In genomic region chr9:136807281-136808074, GRCh38 we compare ENCODE assay signal across 8 cellular contexts. TPM values are rescaled to one million over a fixed set of nuclear protein-coding genes. Genes with fewer than 3 reads are reported as not detected.
DNase-seq lines count a peak whose midpoint lies in the region; ATAC-seq and TF ChIP-seq lines count a peak whose summit lies in the region.

Gene RABL6, plus strand, starts transcription at chr9:136807948. Its CDS starts 249 bp downstream, at chr9:136808197.

- peaks cover 34% of the 10 kb centered on the region for H3K4me1 Mint-ChIP-seq in CD8-positive, alpha-beta T cell (ENCODE audit: low read depth)
- H3K4me1 Mint-ChIP-seq in naive thymus-derived CD8-positive, alpha-beta T cell: peaks cover 16 to 48% (median 42%) of the 10 kb centered on the region in 4 donors

- peak; percentile 85 for ATAC-seq in CD8-positive, alpha-beta T cell
- ATAC-seq in GM19397 (IDR thresholded peaks at IDR 0.05; ENCODE audit: unreplicated experiment) (peak; percentile 82), HG03565 (IDR thresholded peaks at IDR 0.05; ENCODE audit: unreplicated experiment) (peak; percentile 61), Panc1 (peak; percentile 89)
- peak; percentile 86 to 88 for ATAC-seq in naive thymus-derived CD8-positive, alpha-beta T cell

- H3K4me3 Mint-ChIP-seq in CD8-positive, alpha-beta T cell: peak within 1 kb of the TSS; percentile 88
- H3K4me3 Mint-ChIP-seq in naive thymus-derived CD8-positive, alpha-beta T cell: peak within 1 kb of the TSS; percentile 84 to 94 (median 88)

- POLR2A ChIA-PET in CD8-positive, alpha-beta T cell (lab: Charles Lee): interaction anchor here (0.7 to 2.9 kb wide), 17 partner anchors 9 to 288 kb away, joined by 3 to 13 read pairs (median 4); partner anchors contain the start of genes AJM1, EDF1, MAN1B1 and PAXX
- POLR2A ChIA-PET in Panc1 (lab: Charles Lee): no interaction called here
- POLR2A ChIA-PET in naive thymus-derived CD8-positive, alpha-beta T cell (lab: Charles Lee): interaction anchor here (0.6 to 4.2 kb wide), 27 partner anchors 8 to 433 kb away, joined by 3 to 44 read pairs (median 6); partner anchors contain the start of genes AJM1, CCDC183, FBXW5 and MAN1B1

- no peaks in the 10 kb centered on the region for H4K20me1 ChIP-seq in fibroblast of lung (ENCODE audit: control insufficient read depth, extremely low read depth, insufficient read depth, low read length)

- no peaks in the 10 kb centered on the region for H3K9me3 Mint-ChIP-seq in CD8-positive, alpha-beta T cell
- H3K9me3 Mint-ChIP-seq in naive thymus-derived CD8-positive, alpha-beta T cell: no peaks in the 10 kb centered on the region

- H3K79me2 ChIP-seq in fibroblast of lung (ENCODE audit: control insufficient read depth, insufficient read depth, low read length): peaks cover 36% of the 10 kb centered on the region

- no peak for TF ChIP-seq CTCF in CD8-positive, alpha-beta T cell (IDR thresholded peaks at IDR 0.05)
- TF ChIP-seq CTCF in Panc1 (IDR thresholded peaks at IDR 0.05): no peak
- no peak for TF ChIP-seq CTCF in fibroblast of lung (conservative IDR thresholded peaks at IDR 0.05 in 1 of 2, IDR thresholded peaks at IDR 0.05 in 1 of 2; ENCODE audit: low read depth in 1 of 2, low read length in 2 of 2)

- CTCF ChIA-PET in CD8-positive, alpha-beta T cell (lab: Charles Lee): interaction anchor here (0.9 to 2.7 kb wide), 7 partner anchors 12 to 260 kb away, joined by 3 to 9 read pairs (median 6); no protein-coding TSS in a partner anchor
- CTCF ChIA-PET in Panc1 (lab: Charles Lee): no interaction called here

- intact Hi-C loops in CD8-positive, alpha-beta T cell (cut with DNase I, micrococcal nuclease): loop anchor here (1.0 to 5.0 kb wide), 4 partner anchors 16 to 325 kb away; partner anchors contain the start of genes PHPT1 (in 2 of the 2), TMEM141 (in 2 of the 2), SEC16A (in 1 of the 2) and TRAF2 (in 1 of the 2)
- intact Hi-C loops in Panc1 (cut with micrococcal nuclease; ENCODE audit: unreplicated experiment): no loop called here

- H3K9ac ChIP-seq in fibroblast of lung (ENCODE audit: insufficient read depth, low read length): peak within 1 kb of the TSS; percentile 81

- H3K36me3 Mint-ChIP-seq in CD8-positive, alpha-beta T cell: peaks cover 14% of the 10 kb centered on the region
- H3K36me3 Mint-ChIP-seq in naive thymus-derived CD8-positive, alpha-beta T cell: peaks cover 0 to 10% (median 0%) of the 10 kb centered on the region in 3 donors

- peaks cover 26% of the 10 kb centered on the region for H3K4me1 ChIP-seq in CD8-positive, alpha-beta T cell (ENCODE audit: insufficient read depth, low read length)
- peaks cover 17% of the 10 kb centered on the region for H3K4me1 ChIP-seq in Panc1 (ENCODE audit: control insufficient read depth, insufficient read depth, low read length)
- H3K4me1 ChIP-seq in fibroblast of lung (ENCODE audit: control insufficient read depth, extremely low read depth, insufficient read depth, low read length): peaks cover 9% of the 10 kb centered on the region

- no peaks in the 10 kb centered on the region for H3K27me3 Mint-ChIP-seq in CD8-positive, alpha-beta T cell (ENCODE audit: low read depth)
- H3K27me3 Mint-ChIP-seq in naive thymus-derived CD8-positive, alpha-beta T cell: no peaks in the 10 kb centered on the region

- peak; percentile 64 to 90 (median 78) for DNase-seq in CD8-positive, alpha-beta T cell
- DNase-seq in Panc1 (ENCODE audit: low read depth, low spot score) (no peak), activated T-helper 1 cell treated with Interleukin-2 at 50 U/mL for 16 hours (ENCODE audit: low read depth) (peak; percentile 78), fibroblast of lung (ENCODE audit: low read depth in 2 of 2) (peak; percentile 61 to 67)
- peak; percentile 72 to 89 (median 84) for DNase-seq in naive thymus-derived CD8-positive, alpha-beta T cell
- DNase-seq in stimulated activated naive CD4-positive, alpha-beta T cell (lab: John Stamatoyannopoulos, UW): peak; percentile 73 to 88 (median 78)

- no peaks in the 10 kb centered on the region for H3K27me3 ChIP-seq in CD8-positive, alpha-beta T cell (ENCODE audit: insufficient read depth, low read length)
- H3K27me3 ChIP-seq in Panc1 (ENCODE audit: control insufficient read depth, insufficient read depth, low read length): no peaks in the 10 kb centered on the region
- H3K27me3 ChIP-seq in fibroblast of lung (ENCODE audit: control insufficient read depth, insufficient read depth, low read length): no peaks in the 10 kb centered on the region

- H3K27ac ChIP-seq in CD8-positive, alpha-beta T cell (ENCODE audit: low read depth, low read length): peak within 1 kb of the TSS; percentile 66
- H3K27ac ChIP-seq in Panc1 (ENCODE audit: low read length): peak within 1 kb of the TSS; percentile 88
- peak within 1 kb of the TSS; percentile 71 for H3K27ac ChIP-seq in fibroblast of lung (ENCODE audit: insufficient read depth, low read length)

- H2AFZ ChIP-seq in fibroblast of lung (ENCODE audit: low read length): peak within 1 kb of the TSS; percentile 82

- peak within 1 kb of the TSS; percentile 89 for H3K27ac Mint-ChIP-seq in CD8-positive, alpha-beta T cell
- peak within 1 kb of the TSS; percentile 72 to 97 (median 92) for H3K27ac Mint-ChIP-seq in naive thymus-derived CD8-positive, alpha-beta T cell

- in situ Hi-C loops in Panc1 (cut with HindIII; ENCODE audit: low pct_unique_long_range_greater_than_20kb, low sequenced_read_pairs): no loop called here

- no peaks in the 10 kb centered on the region for H3K9me3 ChIP-seq in CD8-positive, alpha-beta T cell (ENCODE audit: low read length)
- H3K9me3 ChIP-seq in Panc1 (ENCODE audit: control insufficient read depth, insufficient read depth, low read depth, low read length): no peaks in the 10 kb centered on the region
- H3K9me3 ChIP-seq in fibroblast of lung (ENCODE audit: control insufficient read depth, insufficient read depth, low read depth, low read length): no peaks in the 10 kb centered on the region

- BruUV-seq in Panc1 (replicated peaks; lab: Mats Ljungman, UMichigan): TSS peak; percentile 78

- no peaks in the 10 kb centered on the region for H3K36me3 ChIP-seq in CD8-positive, alpha-beta T cell (ENCODE audit: insufficient read depth, low read length)
- peaks cover 4% of the 10 kb centered on the region for H3K36me3 ChIP-seq in Panc1 (ENCODE audit: control insufficient read depth, insufficient read depth, low read length)
- H3K36me3 ChIP-seq in fibroblast of lung (ENCODE audit: control insufficient read depth, insufficient read depth, low read length): peaks cover 2% of the 10 kb centered on the region

- peak within 1 kb of the TSS; percentile 92 for H3K4me3 ChIP-seq in CD8-positive, alpha-beta T cell (ENCODE audit: low read depth, low read length)
- H3K4me3 ChIP-seq in Panc1 (ENCODE audit: low read depth in 2 of 2, low read length in 2 of 2) (peak within 1 kb of the TSS; percentile 67 to 71), fibroblast of lung (replicated peaks in 1 of 4; ENCODE audit: control extremely low read depth in 1 of 4, insufficient read depth in 1 of 4, low read depth in 3 of 4, low read length in 4 of 4) (peak within 1 kb of the TSS; percentile 78 to 86 (median 80))

- H3K4me2 ChIP-seq in fibroblast of lung (ENCODE audit: extremely low read depth, insufficient read depth, low read length): peak within 1 kb of the TSS; percentile 98

RNA-seq across cellular contexts. Expression of gene RABL6, which starts in this region (rescaled TPM):
- 10 to 100 TPM; 53.3 to 55.5 TPM for total RNA-seq in CD8-positive, alpha-beta T cell
- 106 TPM for total RNA-seq in Panc1 (2021; ENCODE audit: unreplicated experiment)
- polyA plus RNA-seq in Panc1 (2012; ENCODE audit: insufficient read length): 144 TPM
- 55.0 and 59.6 TPM in 2 replicates for total RNA-seq in fibroblast of lung
- 36.8 and 56.7 TPM in 2 replicates for polyA plus RNA-seq in fibroblast of lung
- polyA plus RNA-seq in fibroblast of lung (2012): 66.6 and 90.9 TPM in 2 replicates
- polyA minus RNA-seq in fibroblast of lung (ENCODE audit: low replicate concordance): 74.0 and 99.4 TPM in 2 replicates
- total RNA-seq in naive thymus-derived CD8-positive, alpha-beta T cell: 10 to 100 TPM; 72.3 to 74.5 TPM
- polyA plus RNA-seq in naive thymus-derived CD8-positive, alpha-beta T cell: 10 to 100 TPM; 11.6 to 17.2 (median 11.9) TPM
